7 cellular contexts compared by ENCODE assay signal in the genomic region with DNA sequence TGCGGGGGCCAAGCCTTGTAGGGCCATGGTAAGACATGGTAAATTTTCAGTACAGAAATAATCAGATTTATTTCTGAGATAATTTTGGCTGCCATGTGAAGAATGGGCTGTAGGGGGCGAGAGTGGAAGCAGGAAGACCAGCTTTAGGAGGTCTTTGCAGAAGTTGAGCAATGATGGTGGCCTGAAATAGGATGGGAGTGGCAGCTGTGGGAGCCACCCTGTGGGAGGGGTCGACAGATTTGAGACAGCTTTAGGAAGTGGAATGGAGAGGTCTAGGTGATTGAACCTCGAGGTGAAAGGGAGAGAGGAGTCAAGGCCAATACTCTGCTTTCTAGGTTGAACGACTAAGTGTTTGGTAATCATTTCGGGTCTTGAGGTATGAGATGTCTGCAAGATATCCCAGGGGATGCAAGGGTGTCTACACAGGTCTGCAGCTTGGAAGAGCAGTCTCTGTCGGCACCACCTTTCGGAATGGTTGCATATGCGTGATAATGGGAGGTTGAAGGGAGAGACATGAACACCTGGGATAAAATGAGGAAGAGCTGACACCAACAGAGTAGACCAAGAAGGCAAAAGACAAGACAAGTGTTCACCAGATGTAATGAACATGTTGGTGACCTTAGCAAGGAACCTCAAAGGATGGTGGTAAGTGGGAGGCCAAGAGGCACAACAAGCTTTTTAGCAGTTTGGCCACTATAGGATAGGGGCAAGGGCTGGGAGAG. TPM values are rescaled to one million over a fixed set of nuclear protein-coding genes. Genes with fewer than 3 reads are reported as not detected.
DNase-seq lines count a peak whose midpoint lies in the region; ATAC-seq and TF ChIP-seq lines count a peak whose summit lies in the region.

No MANE protein-coding gene starts in this region.

- no peak for TF ChIP-seq EP300 in upper lobe of left lung (IDR thresholded peaks at IDR 0.05)

- in situ Hi-C loops in astrocyte of the cerebellum (cut with HindIII; ENCODE audit: low sequenced_read_pairs), result loop anchor here (10.0 kb wide), 1 partner anchor 51 kb away; no protein-coding TSS in a partner anchor

- intact Hi-C loops in left lung (cut with DNase I), result no loop called here

- H3F3A ChIP-seq in DOHH2 (ENCODE audit: control insufficient read depth, insufficient read depth), result peaks cover 44% of the 10 kb centered on the region

- H3K79me2 ChIP-seq in DOHH2 (ENCODE audit: control insufficient read depth, low read length), result peaks cover 2% of the 10 kb centered on the region

- peaks cover 40% of the 10 kb centered on the region for H3K4me1 ChIP-seq in DOHH2 (ENCODE audit: control insufficient read depth, low read length)
- H3K4me1 ChIP-seq in left lung, result peaks cover 0 to 38% of the 10 kb centered on the region in 2 donors
- peaks cover 21 to 29% (median 23%) of the 10 kb centered on the region in 4 donors for H3K4me1 ChIP-seq in upper lobe of left lung

- DNase-seq in HuH-7 (ENCODE audit: low spot score) (peak; percentile 81), SIG-M5 treated with dmso at 0.1 percent for 504 hours (lab: John Stamatoyannopoulos, UW; ENCODE audit: unreplicated experiment) (peak; percentile 95), astrocyte of the cerebellum (ENCODE audit: low read depth) (no peak), left lung (no peak), upper lobe of left lung (no peak), T1000 (lab: John Stamatoyannopoulos, UW) (no peak)

- ATAC-seq in left lung, result no peak
- ATAC-seq in upper lobe of left lung (ENCODE audit: low FRiP score in 2 of 2), result no peak

- 50 to 52% methylated on average over 9 of the region's 9 CpGs for WGBS in upper lobe of left lung, 2 donors

- no peaks in the 10 kb centered on the region for H3K9me2 ChIP-seq in DOHH2 (replicated peaks; ENCODE audit: control insufficient read depth, low read length)

- H3K4me3 ChIP-seq in DOHH2 (ENCODE audit: low read length) (peak overlapping the region; percentile 2; the same call in 1 of the 2 replicates), astrocyte of the cerebellum (ENCODE audit: low read depth, low read length) (no peak overlapping the region), left lung (no peak overlapping the region), upper lobe of left lung (no peak overlapping the region)

- H3K27ac ChIP-seq in DOHH2 (ENCODE audit: low read depth, low read length) (peak overlapping the region; percentile 15; the same call in 1 of the 2 replicates), left lung (peak overlapping the region in 1 of 2 donors; percentile 61), upper lobe of left lung (peak overlapping the region in 2 of 4 donors; percentile 39 to 42)

- peak overlapping the region; percentile 30; the same call in 1 of the 2 replicates for H3K4me2 ChIP-seq in DOHH2 (ENCODE audit: low read length)

- H3K9me3 ChIP-seq in DOHH2 (ENCODE audit: control insufficient read depth, insufficient read depth, low read length), result no peaks in the 10 kb centered on the region
- H3K9me3 ChIP-seq in left lung, result no peaks in the 10 kb centered on the region
- H3K9me3 ChIP-seq in upper lobe of left lung, result no peaks in the 10 kb centered on the region

- H3K36me3 ChIP-seq in DOHH2 (ENCODE audit: control insufficient read depth, low read length), result peaks cover 29% of the 10 kb centered on the region
- H3K36me3 ChIP-seq in left lung, result peaks cover 0 to 25% of the 10 kb centered on the region in 2 donors
- peaks cover 11 to 25% (median 21%) of the 10 kb centered on the region in 4 donors for H3K36me3 ChIP-seq in upper lobe of left lung

- H4K20me1 ChIP-seq in DOHH2 (ENCODE audit: control insufficient read depth, insufficient read depth, low read depth, low read length), result no peaks in the 10 kb centered on the region

- H3K27me3 ChIP-seq in DOHH2 (ENCODE audit: control insufficient read depth, low read length), result no peaks in the 10 kb centered on the region
- no peaks in the 10 kb centered on the region for H3K27me3 ChIP-seq in left lung
- H3K27me3 ChIP-seq in upper lobe of left lung, result no peaks in the 10 kb centered on the region

- TF ChIP-seq CTCF in DOHH2 (IDR thresholded peaks at IDR 0.05; ENCODE audit: low read depth, low read length, poor library complexity, severe bottlenecking), result peak; percentile 85
- TF ChIP-seq CTCF in astrocyte of the cerebellum (IDR thresholded peaks at IDR 0.05; ENCODE audit: low read depth, low read length, missing control alignments), result peak; percentile 79
- TF ChIP-seq CTCF in left lung (IDR thresholded peaks at IDR 0.05), result peak; percentile 47 to 55
- TF ChIP-seq CTCF in upper lobe of left lung (IDR thresholded peaks at IDR 0.05), result peak; percentile 36 to 63 (median 54)

- no peak for TF ChIP-seq POLR2A in upper lobe of left lung (IDR thresholded peaks at IDR 0.05)

RNA-seq across cellular contexts. Expression of gene ATXN7L3, which starts 4.2 kb away (rescaled TPM):
- total RNA-seq in left lung, result 10 to 100 TPM; 51.3 to 81.8 TPM
- total RNA-seq in upper lobe of left lung, result 10 to 100 TPM; 41.4 to 79.0 (median 46.9) TPM

RNA-seq across cellular contexts. Expression of gene UBTF, which starts 15.6 kb away (rescaled TPM):
- total RNA-seq in left lung (10 to 100 TPM; 65.5 to 66.9 TPM), upper lobe of left lung (10 to 100 TPM; 41.2 to 94.3 (median 67.6) TPM)

RNA-seq across cellular contexts. Expression of gene TMUB2, which starts 17.1 kb away (rescaled TPM):
- total RNA-seq in left lung, result 10 to 100 TPM; 33.6 to 41.8 TPM
- total RNA-seq in upper lobe of left lung, result 10 to 100 TPM; 28.5 to 46.1 (median 34.9) TPM

RNA-seq across cellular contexts. Expression of gene ASB16, which starts 33.4 kb away (rescaled TPM):
- total RNA-seq in left lung, result not detected
- total RNA-seq in upper lobe of left lung, result under 1 TPM in 1 of 6 donors, not detected in 5; 0.11 TPM

Comparison
In these comparisons a context has a peak if more than half of its experiments do, and no peak if none do; other contexts are left out.
1. DNase-seq: peak in HuH-7 (single experiment) and SIG-M5 treated with dmso at 0.1 percent for 504 hours (single experiment); none in astrocyte of the cerebellum (single experiment), left lung (0 of 2), upper lobe of left lung (0 of 2) and T1000 (single experiment).
2. Peak in every context shown above with its lines, with median percentiles within 50 percentile points of each other: CTCF ChIP-seq.